8 cellular contexts compared by ENCODE assay signal in genomic region chr22:23069502-23070357, GRCh38. TPM values are rescaled to one million over a fixed set of nuclear protein-coding genes. Genes with fewer than 3 reads are reported as not detected.
DNase-seq lines count a peak whose midpoint lies in the region; ATAC-seq and TF ChIP-seq lines count a peak whose summit lies in the region.

No MANE protein-coding gene starts in this region.

- DNase-seq in NCI-H2081 (lab: John Stamatoyannopoulos, UW) (peak; percentile 81 to 85), NCI-H2081 treated with DMSO at 0.1 percent for 48 hours (lab: John Stamatoyannopoulos, UW) (no peak), NCI-H69 (lab: John Stamatoyannopoulos, UW) (peak; percentile 98), lower leg skin (ENCODE audit: low spot score in 2 of 2) (peak; percentile 80 to 98)
- DNase-seq in activated CD4-positive, alpha-beta memory T cell treated with anti-CD3 and anti-CD28 coated beads, Interleukin-2, amount 10 ng/mL, durations not matched to agents 7 days and 5 days, result peak; percentile 86
- DNase-seq in stimulated activated CD4-positive, alpha-beta T cell treated with anti-CD3 and anti-CD28 coated beads, Interleukin-4, amount 100 ng/mL, for 1 hour, result peak; percentile 90

- no peaks in the 10 kb centered on the region for H3K9me3 Mint-ChIP-seq in activated CD4-positive, alpha-beta memory T cell treated with anti-CD3 and anti-CD28 coated beads, Interleukin-2, amount 10 ng/mL, durations not matched to agents 7 days and 5 days

- peaks cover 38% of the 10 kb centered on the region for H3K27me3 Mint-ChIP-seq in activated CD4-positive, alpha-beta memory T cell treated with anti-CD3 and anti-CD28 coated beads, Interleukin-2, amount 10 ng/mL, durations not matched to agents 7 days and 5 days

- H3K27ac ChIP-seq in duodenal mucosa (ENCODE audit: low read depth, low read length), result no peak overlapping the region

- H3K36me3 Mint-ChIP-seq in activated CD4-positive, alpha-beta memory T cell treated with anti-CD3 and anti-CD28 coated beads, Interleukin-2, amount 10 ng/mL, durations not matched to agents 7 days and 5 days (ENCODE audit: low read depth), result no peaks in the 10 kb centered on the region

- peaks cover 9 to 24% of the 10 kb centered on the region in 2 donors for H3K27me3 ChIP-seq in duodenal mucosa (ENCODE audit: control insufficient read depth in 1 of 2, insufficient read depth in 2 of 2, low read length in 2 of 2)

- 2 to 3% methylated on average over 23 to 33 of the region's 74 CpGs for WGBS in lower leg skin, 2 donors

- POLR2A ChIA-PET in activated CD4-positive, alpha-beta memory T cell treated with anti-CD3 and anti-CD28 coated beads, Interleukin-2, amount 10 ng/mL, durations not matched to agents 7 days and 5 days (lab: Charles Lee), result interaction anchor here (0.7 kb wide), 1 partner anchor 49 kb away, joined by 3 read pairs; no protein-coding TSS in a partner anchor

- CTCF ChIA-PET in activated CD4-positive, alpha-beta memory T cell treated with anti-CD3 and anti-CD28 coated beads, Interleukin-2, amount 10 ng/mL, durations not matched to agents 7 days and 5 days (lab: Charles Lee), result interaction anchor here (0.5 to 2.1 kb wide), 4 partner anchors 80 to 912 kb away, joined by 4 to 6 read pairs (median 4); no protein-coding TSS in a partner anchor

- peaks cover 11% of the 10 kb centered on the region for H3K4me1 Mint-ChIP-seq in activated CD4-positive, alpha-beta memory T cell treated with anti-CD3 and anti-CD28 coated beads, Interleukin-2, amount 10 ng/mL, durations not matched to agents 7 days and 5 days

- H3K4me3 ChIP-seq in duodenal mucosa (ENCODE audit: low read depth in 1 of 2, low read length in 2 of 2), result peak overlapping the region; percentile 70 to 73
- peak overlapping the region; percentile 10 for H3K4me3 ChIP-seq in lower leg skin (ENCODE audit: low read depth, poor library complexity, severe bottlenecking)

- H3K9ac ChIP-seq in duodenal mucosa (ENCODE audit: low read depth in 1 of 2, low read length in 2 of 2), result peak overlapping the region in 1 of 2 donors; percentile 26

- peak; percentile 72 for ATAC-seq in HG03342 (IDR thresholded peaks at IDR 0.05; ENCODE audit: unreplicated experiment)

- no peaks in the 10 kb centered on the region for H3K36me3 ChIP-seq in duodenal mucosa (ENCODE audit: control insufficient read depth in 1 of 2, insufficient read depth in 2 of 2, low read length in 2 of 2)

- peaks cover 4 to 6% of the 10 kb centered on the region in 2 donors for H3K4me1 ChIP-seq in duodenal mucosa (ENCODE audit: control insufficient read depth in 1 of 2, insufficient read depth in 2 of 2, low read length in 2 of 2)

- H3K4me3 Mint-ChIP-seq in activated CD4-positive, alpha-beta memory T cell treated with anti-CD3 and anti-CD28 coated beads, Interleukin-2, amount 10 ng/mL, durations not matched to agents 7 days and 5 days, result peak overlapping the region; percentile 66

- no peaks in the 10 kb centered on the region for H3K9me3 ChIP-seq in duodenal mucosa (ENCODE audit: control insufficient read depth in 1 of 2, low read length in 2 of 2)

- TF ChIP-seq POLR2A in lower leg skin (IDR thresholded peaks at IDR 0.05), result no peak

- no peak overlapping the region for H3K27ac Mint-ChIP-seq in activated CD4-positive, alpha-beta memory T cell treated with anti-CD3 and anti-CD28 coated beads, Interleukin-2, amount 10 ng/mL, durations not matched to agents 7 days and 5 days

- intact Hi-C loops in lower leg skin (cut with DNase I; ENCODE audit: low total_unique reads), result no loop called here

- TF ChIP-seq CTCF in lower leg skin (IDR thresholded peaks at IDR 0.05), result no peak

RNA-seq across cellular contexts. Expression of gene GNAZ, which starts 0.6 kb away (rescaled TPM):
- total RNA-seq in activated CD4-positive, alpha-beta memory T cell treated with anti-CD3 and anti-CD28 coated beads, Interleukin-2, amount 10 ng/mL, durations not matched to agents 7 days and 5 days, result under 1 TPM; 0.28 to 0.53 TPM
- 1 to 10 TPM; 1.5 to 3.6 (median 2.0) TPM for total RNA-seq in lower leg skin
